In genomic region chr15:87477056-87477455, GRCh38 we compare ENCODE assay signal across 22 cellular contexts.
"Had no signal": no experiment of that assay in that cellular context is flagged by ENCODE, and none has a peak within 500 bp of the region (broad histone marks: within the 10 kb centered on the region; RNA-seq: fewer than 3 reads in every experiment).

No MANE protein-coding gene starts in this region.

- H2AFZ ChIP-seq: PC-9 had no signal

- ATAC-seq: activated CD8-positive, alpha-beta memory T cell treated with anti-CD3 and anti-CD28 coated beads, Interleukin-2, amount 10 ng/mL, durations not matched to agents 7 days and 5 days; activated naive CD8-positive, alpha-beta T cell treated with anti-CD3 and anti-CD28 coated beads, Interleukin-2, amount 50 U/mL, for 24 hours; T-cell; T-helper 17 cell had no signal

- H3K27ac ChIP-seq: KMS-11, PC-9, RWPE1, WERI-Rb-1 had no signal

- H3K4me3 ChIP-seq: PC-9 had no signal

- H3K9ac ChIP-seq: KMS-11 had no signal

- H3K4me2 ChIP-seq: KMS-11, PC-9 had no signal

- H3K36me3 ChIP-seq: WERI-Rb-1 had no signal

- DNase-seq: activated CD4-positive, alpha-beta memory T cell treated with anti-CD3 and anti-CD28 coated beads, Interleukin-2, amount 10 ng/mL, durations not matched to agents 7 days and 5 days; activated CD4-positive, alpha-beta T cell treated with anti-CD3 and anti-CD28 coated beads for 1 hour; activated CD4-positive, alpha-beta T cell treated with anti-CD3 and anti-CD28 coated beads for 48 hours; activated CD4-positive, CD25-positive, alpha-beta regulatory T cell; activated CD8-positive, alpha-beta memory T cell treated with anti-CD3 and anti-CD28 coated beads for 24 hours; activated CD8-positive, alpha-beta memory T cell treated with anti-CD3 and anti-CD28 coated beads, Interleukin-2, amount 10 ng/mL, durations not matched to agents 7 days and 5 days; activated CD8-positive, alpha-beta memory T cell treated with anti-CD3 and anti-CD28 coated beads, Interleukin-2, amount 50 U/mL, for 48 hours; activated effector memory CD4-positive, alpha-beta T cell treated with Interleukin-2 at 50 U/mL for 16 hours; activated naive CD4-positive, alpha-beta T cell treated with anti-CD3 and anti-CD28 coated beads, Interleukin-2, amount 10 ng/mL, durations not matched to agents 7 days and 5 days; activated naive CD8-positive, alpha-beta T cell treated with anti-CD3 and anti-CD28 coated beads, Interleukin-2, amount 50 U/mL, for 24 hours; activated T-cell treated with anti-CD3 and anti-CD28 coated beads, Interleukin-2, amount 50 U/mL, for 48 hours; MM.1S; NCI-H1092; NCI-H1436 treated with DMSO at 0.1 percent for 48 hours; NK-92 treated with Interleukin-12 subunit alpha and Interleukin-12 subunit beta, amount 100 ng/mL, for 24 hours; SIG-M5; T-cell; T-helper 17 cell; WERI-Rb-1 had no signal
